In genomic region chr7:5143935-5144903, GRCh38 we compare ENCODE assay signal across 1 cellular context.
TF ChIP-seq lines count a peak whose summit lies in the region.

No MANE protein-coding gene starts in this region.

TF ChIP-seq in GM12878, 131 proteins besides CTCF, POLR2A, EP300 and RAD21 (continued from another document):
- TF ChIP-seq LARP7 (IDR thresholded peaks at IDR 0.05) (peak; percentile 71; the same call in 1 of the 2 replicates), GABPA (IDR thresholded peaks at IDR 0.05; ENCODE audit: low read depth) (peak; percentile 75), CREM (IDR thresholded peaks at IDR 0.05; ENCODE audit: low read depth) (peak; percentile 74; the same call in 1 of the 2 replicates), NR2C2 (IDR thresholded peaks at IDR 0.05; ENCODE audit: borderline replicate concordance, control insufficient read depth, insufficient read length, low read depth) (no peak), FOXK2 (IDR thresholded peaks at IDR 0.05) (no peak), EGR1 (IDR thresholded peaks at IDR 0.05; ENCODE audit: borderline replicate concordance in 1 of 2, low read depth in 2 of 2, low read length in 2 of 2) (0 out of 3 replicates have a peak, but pooled peaks of 1 of the 2 experiments have one; percentile 13), SIN3A (IDR thresholded peaks at IDR 0.05; ENCODE audit: low read depth, low read length) (peak; percentile 89), RELA (IDR thresholded peaks at IDR 0.05; ENCODE audit: borderline replicate concordance, partially characterized antibody) (peak; percentile 24), PAX5 (IDR thresholded peaks at IDR 0.05; ENCODE audit: borderline replicate concordance, low read depth, low read length) (peak; percentile 30; the same call in 1 of the 2 replicates), POU2F2 (IDR thresholded peaks at IDR 0.05; ENCODE audit: borderline replicate concordance, low read depth, low read length) (0 out of 3 replicates have a peak, but pooled peaks have one; percentile 62), NBN (IDR thresholded peaks at IDR 0.05) (peak; percentile 52; the same call in 1 of the 2 replicates), MYB (IDR thresholded peaks at IDR 0.05; ENCODE audit: borderline replicate concordance, low read depth, low read length) (no peak), MXI1 (IDR thresholded peaks at IDR 0.05; ENCODE audit: low read depth, low read length) (peak; percentile 98), STAT1 (conservative IDR thresholded peaks at IDR 0.05) (no peak), MEF2B (IDR thresholded peaks at IDR 0.05; ENCODE audit: partially characterized antibody, poor library complexity, severe bottlenecking) (peak; percentile 80), BHLHE40 (IDR thresholded peaks at IDR 0.05; ENCODE audit: borderline replicate concordance in 1 of 2, low read depth in 2 of 2, low read length in 1 of 2) (peak; percentile 87 to 93), NFXL1 (IDR thresholded peaks at IDR 0.05; ENCODE audit: borderline replicate concordance) (no peak), SPI1 (IDR thresholded peaks at IDR 0.05; ENCODE audit: borderline replicate concordance, insufficient read depth, low read depth, low read length) (0 out of 2 replicates have a peak, but pooled peaks have one; percentile 1), JUND (IDR thresholded peaks at IDR 0.05; ENCODE audit: low read depth, low read length) (no peak), SUZ12 (IDR thresholded peaks at IDR 0.05; ENCODE audit: unreplicated experiment) (no peak), GATAD2B (conservative IDR thresholded peaks at IDR 0.05; ENCODE audit: low read depth) (peak; percentile 77; the same call in 1 of the 2 replicates), SMAD1 (IDR thresholded peaks at IDR 0.05; ENCODE audit: low read depth, partially characterized antibody) (no peak)
- TF ChIP-seq, protein P1, sequence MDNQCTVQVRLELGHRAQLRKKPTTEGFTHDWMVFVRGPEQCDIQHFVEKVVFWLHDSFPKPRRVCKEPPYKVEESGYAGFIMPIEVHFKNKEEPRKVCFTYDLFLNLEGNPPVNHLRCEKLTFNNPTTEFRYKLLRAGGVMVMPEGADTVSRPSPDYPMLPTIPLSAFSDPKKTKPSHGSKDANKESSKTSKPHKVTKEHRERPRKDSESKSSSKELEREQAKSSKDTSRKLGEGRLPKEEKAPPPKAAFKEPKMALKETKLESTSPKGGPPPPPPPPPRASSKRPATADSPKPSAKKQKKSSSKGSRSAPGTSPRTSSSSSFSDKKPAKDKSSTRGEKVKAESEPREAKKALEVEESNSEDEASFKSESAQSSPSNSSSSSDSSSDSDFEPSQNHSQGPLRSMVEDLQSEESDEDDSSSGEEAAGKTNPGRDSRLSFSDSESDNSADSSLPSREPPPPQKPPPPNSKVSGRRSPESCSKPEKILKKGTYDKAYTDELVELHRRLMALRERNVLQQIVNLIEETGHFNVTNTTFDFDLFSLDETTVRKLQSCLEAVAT (IDR thresholded peaks at IDR 0.05): peak; percentile 16; the same call in 1 of the 2 replicates
- TF ChIP-seq, protein P2, sequence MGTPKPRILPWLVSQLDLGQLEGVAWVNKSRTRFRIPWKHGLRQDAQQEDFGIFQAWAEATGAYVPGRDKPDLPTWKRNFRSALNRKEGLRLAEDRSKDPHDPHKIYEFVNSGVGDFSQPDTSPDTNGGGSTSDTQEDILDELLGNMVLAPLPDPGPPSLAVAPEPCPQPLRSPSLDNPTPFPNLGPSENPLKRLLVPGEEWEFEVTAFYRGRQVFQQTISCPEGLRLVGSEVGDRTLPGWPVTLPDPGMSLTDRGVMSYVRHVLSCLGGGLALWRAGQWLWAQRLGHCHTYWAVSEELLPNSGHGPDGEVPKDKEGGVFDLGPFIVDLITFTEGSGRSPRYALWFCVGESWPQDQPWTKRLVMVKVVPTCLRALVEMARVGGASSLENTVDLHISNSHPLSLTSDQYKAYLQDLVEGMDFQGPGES (IDR thresholded peaks at IDR 0.05): no peak
- TF ChIP-seq, protein P3, sequence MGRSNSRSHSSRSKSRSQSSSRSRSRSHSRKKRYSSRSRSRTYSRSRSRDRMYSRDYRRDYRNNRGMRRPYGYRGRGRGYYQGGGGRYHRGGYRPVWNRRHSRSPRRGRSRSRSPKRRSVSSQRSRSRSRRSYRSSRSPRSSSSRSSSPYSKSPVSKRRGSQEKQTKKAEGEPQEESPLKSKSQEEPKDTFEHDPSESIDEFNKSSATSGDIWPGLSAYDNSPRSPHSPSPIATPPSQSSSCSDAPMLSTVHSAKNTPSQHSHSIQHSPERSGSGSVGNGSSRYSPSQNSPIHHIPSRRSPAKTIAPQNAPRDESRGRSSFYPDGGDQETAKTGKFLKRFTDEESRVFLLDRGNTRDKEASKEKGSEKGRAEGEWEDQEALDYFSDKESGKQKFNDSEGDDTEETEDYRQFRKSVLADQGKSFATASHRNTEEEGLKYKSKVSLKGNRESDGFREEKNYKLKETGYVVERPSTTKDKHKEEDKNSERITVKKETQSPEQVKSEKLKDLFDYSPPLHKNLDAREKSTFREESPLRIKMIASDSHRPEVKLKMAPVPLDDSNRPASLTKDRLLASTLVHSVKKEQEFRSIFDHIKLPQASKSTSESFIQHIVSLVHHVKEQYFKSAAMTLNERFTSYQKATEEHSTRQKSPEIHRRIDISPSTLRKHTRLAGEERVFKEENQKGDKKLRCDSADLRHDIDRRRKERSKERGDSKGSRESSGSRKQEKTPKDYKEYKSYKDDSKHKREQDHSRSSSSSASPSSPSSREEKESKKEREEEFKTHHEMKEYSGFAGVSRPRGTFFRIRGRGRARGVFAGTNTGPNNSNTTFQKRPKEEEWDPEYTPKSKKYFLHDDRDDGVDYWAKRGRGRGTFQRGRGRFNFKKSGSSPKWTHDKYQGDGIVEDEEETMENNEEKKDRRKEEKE (IDR thresholded peaks at IDR 0.05): no peak
